27 cellular contexts compared by ENCODE assay signal in the genomic region with DNA sequence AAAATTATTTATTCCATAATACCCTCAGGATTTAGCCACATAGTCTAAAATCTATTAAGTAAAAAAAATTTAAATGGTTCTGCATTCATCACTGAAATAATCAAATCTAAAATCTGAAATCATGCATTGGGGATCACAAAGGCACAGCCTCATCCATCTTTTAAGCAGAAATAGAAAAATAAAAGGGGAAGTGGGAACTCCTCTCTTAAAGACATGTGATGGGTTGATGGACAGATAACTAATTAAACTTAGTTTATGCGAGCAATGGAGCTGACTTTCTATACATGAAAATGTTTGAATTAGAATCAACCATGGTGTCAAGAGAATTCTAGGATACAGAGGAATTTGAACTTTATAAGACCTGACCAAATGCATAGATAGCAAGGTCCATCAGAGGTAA.
"Had no signal": no experiment of that assay in that cellular context is flagged by ENCODE, and none has a peak within 500 bp of the region (broad histone marks: within the 10 kb centered on the region; RNA-seq: fewer than 3 reads in every experiment).

No MANE protein-coding gene starts in this region.

- H3K27ac ChIP-seq: stomach, suprapubic skin, testis, thoracic aorta, thyroid gland, tibial artery, tibial nerve, transverse colon, upper lobe of left lung, upper lobe of right lung, uterus, vagina had no signal

- H3K36me3 ChIP-seq: stomach, suprapubic skin, thoracic aorta, thyroid gland, tibial artery, tibial nerve, transverse colon, upper lobe of left lung, upper lobe of right lung, uterus, vagina had no signal

- FAIRE-seq: urothelium cell line had no signal

- H3K4me3 ChIP-seq: stomach, suprapubic skin, testis, thoracic aorta, thyroid gland, tibial artery, tibial nerve, transverse colon, upper lobe of right lung, uterus, vagina had no signal

- H3K4me1 ChIP-seq: stomach, suprapubic skin, thyroid gland, tibial artery, tibial nerve, transverse colon, upper lobe of left lung, upper lobe of right lung, uterus, vagina had no signal

- ATAC-seq: stimulated activated effector memory CD8-positive, alpha-beta T cell treated with anti-CD3 and anti-CD28 coated beads, Interleukin-12 subunit alpha, Interleukin-12 subunit beta, amount 100 ng/mL, for 72 hours; stimulated activated memory B cell treated with anti-CD40 and anti-IgM and Interleukin-4, amounts not matched to agents 10 μg/mL and 1 μg/mL and 100 μg/mL, for 72 hours; stimulated activated naive B cell treated with anti-CD40 and anti-IgM and Interleukin-4, amounts not matched to agents 10 μg/mL and 1 μg/mL and 100 μg/mL, for 72 hours; stimulated activated naive CD8-positive, alpha-beta T cell treated with anti-CD3 and anti-CD28 coated beads, Interleukin-15, amount 100 ng/mL, for 72 hours; stimulated activated naive CD8-positive, alpha-beta T cell treated with anti-CD3 and anti-CD28 coated beads, Interleukin-15, Interleukin-2, amounts not matched to agents 100 U/mL and 50 U/mL, for 24 hours; upper lobe of right lung had no signal

- DNase-seq: stimulated activated CD4-positive, alpha-beta T cell treated with anti-CD3 and anti-CD28 coated beads, Interleukin-2, amount 100 ng/mL, for 48 hours; stimulated activated CD4-positive, alpha-beta T cell treated with anti-CD3 and anti-CD28 coated beads, Interleukin-4, amount 100 ng/mL, for 1 hour; stimulated activated CD4-positive, alpha-beta T cell treated with anti-CD3 and anti-CD28 coated beads, Interleukin-4, amount 100 ng/mL, for 24 hours; stimulated activated CD4-positive, alpha-beta T cell treated with anti-CD3 and anti-CD28 coated beads, Interleukin-4, amount 100 ng/mL, for 4 hours; stimulated activated CD8-positive, alpha-beta memory T cell treated with anti-CD3 and anti-CD28 coated beads, Interleukin-4, amount 100 ng/mL, for 48 hours; stimulated activated naive B cell treated with anti-CD40 and anti-IgM and Interleukin-4, amounts not matched to agents 10 μg/mL and 1 μg/mL and 100 μg/mL, for 72 hours; stimulated activated naive CD4-positive, alpha-beta T cell; stimulated activated naive CD4-positive, alpha-beta T cell treated with Interleukin-2 at 50 U/mL for 16 hours; stimulated activated naive CD8-positive, alpha-beta T cell treated with anti-CD3 and anti-CD28 coated beads, Interleukin-15, amount 100 ng/mL, for 72 hours; stimulated activated naive CD8-positive, alpha-beta T cell treated with anti-CD3 and anti-CD28 coated beads, Interleukin-15, Interleukin-2, amounts not matched to agents 100 U/mL and 50 U/mL, for 24 hours; stomach; substantia nigra; testis; thyroid gland; tibial artery; transverse colon; trophoblast cell; upper lobe of left lung; upper lobe of right lung; uterus had no signal

- H3K9me3 ChIP-seq: stomach, suprapubic skin, testis, thoracic aorta, thyroid gland, tibial artery, tibial nerve, transverse colon, upper lobe of left lung, upper lobe of right lung, uterus, vagina had no signal

- H3K27me3 ChIP-seq: stomach, suprapubic skin, testis, thyroid gland, tibial artery, tibial nerve, transverse colon, upper lobe of left lung, upper lobe of right lung, uterus, vagina had no signal
